Comparison of ENCODE assay signal across 9 cellular contexts in the genomic region with DNA sequence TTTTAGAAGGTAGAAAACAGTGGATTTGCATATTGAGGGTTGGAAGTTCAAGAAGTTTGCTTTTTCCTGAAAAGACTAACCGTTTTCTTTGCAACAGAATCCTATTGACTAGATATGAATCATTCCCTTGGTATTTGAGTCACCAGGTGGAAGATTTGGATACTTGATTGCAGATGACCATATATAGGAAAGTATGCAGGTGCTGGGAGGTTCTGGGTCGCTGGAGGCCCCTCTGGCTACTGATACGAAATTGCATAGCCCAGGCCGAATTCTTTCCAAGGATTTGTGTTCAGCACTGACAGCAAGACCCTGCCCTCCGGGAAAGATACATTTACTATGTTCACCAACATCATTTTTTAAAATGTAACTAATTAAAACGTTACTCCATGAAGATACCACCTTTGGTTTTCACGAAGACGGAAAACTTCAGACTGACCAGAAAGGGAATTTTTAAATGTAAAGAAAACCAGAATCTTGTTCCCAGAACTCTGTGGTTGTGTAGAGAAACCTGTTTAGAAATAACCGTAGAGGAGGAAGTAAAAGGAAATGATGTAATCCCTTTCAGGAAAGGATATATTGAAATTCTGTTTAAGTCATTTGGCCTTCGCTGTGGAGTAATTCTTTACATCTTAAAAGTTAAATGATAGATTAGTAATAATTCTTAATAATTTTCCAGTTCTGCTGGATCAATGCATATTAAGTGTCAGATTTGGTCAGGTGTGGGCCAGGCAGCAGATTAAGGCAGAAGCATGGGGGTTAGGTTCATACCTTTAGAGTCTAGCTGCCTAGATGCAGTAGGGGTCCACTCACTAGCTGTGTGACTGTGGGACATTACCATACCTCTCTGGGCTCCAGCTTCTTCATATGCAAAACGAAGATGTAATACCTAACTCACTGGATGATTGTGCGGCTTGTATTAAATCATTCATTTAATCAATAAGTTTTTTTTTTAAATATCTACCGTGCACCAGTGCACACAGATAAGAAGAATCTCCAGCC. TPM values are rescaled to one million over a fixed set of nuclear protein-coding genes. Genes with fewer than 3 reads are reported as not detected.
A peak's percentile ranks its signal among the peaks of the same experiment; 100 is the strongest.
DNase-seq lines count a peak whose midpoint lies in the region; ATAC-seq and TF ChIP-seq lines count a peak whose summit lies in the region.
"Had no signal": no experiment of that assay in that cellular context is flagged by ENCODE, and none has a peak within 500 bp of the region (broad histone marks: within the 10 kb centered on the region; RNA-seq: fewer than 3 reads in every experiment).

No MANE protein-coding gene starts in this region.

- TF ChIP-seq POLR2A in upper lobe of left lung (IDR thresholded peaks at IDR 0.05): no peak

- 42 to 56% methylated on average over 13 of the region's 13 CpGs for WGBS in upper lobe of left lung, 2 donors

- H3K27me3 ChIP-seq in left ventricle myocardium inferior (ENCODE audit: low read depth) (no peaks in the 10 kb centered on the region), upper lobe of left lung (no peaks in the 10 kb centered on the region)

- intact Hi-C loops in left ventricle myocardium inferior (cut with micrococcal nuclease): no loop called here
- intact Hi-C loops in Right ventricle myocardium superior (cut with DNase I): no loop called here
- intact Hi-C loops in activated T-helper 1 cell treated with anti-CD3 and anti-CD28 coated beads, Interleukin-12 subunit alpha, Interleukin-12 subunit beta, Interleukin-2, Interleukin-4 antibody, amounts not matched to agents 30 ng/mL and 10 ng/mL and 1 ng/mL, durations not matched to agents 14 hours and 24 hours and 36 hours (cut with micrococcal nuclease): loop anchor here (1.0 to 5.0 kb wide), 4 partner anchors 9 to 385 kb away; a partner anchor contains a TSS

- DNase-seq in left ventricle myocardium inferior (no peak), Right ventricle myocardium superior (no peak), kidney tubule cell (ENCODE audit: low spot score) (peak; percentile 97), upper lobe of left lung (no peak), NCI-H2227 (lab: John Stamatoyannopoulos, UW; ENCODE audit: unreplicated experiment) (no peak)
- DNase-seq in activated T-helper 1 cell treated with anti-CD3 and anti-CD28 coated beads, Interleukin-12 subunit alpha, Interleukin-12 subunit beta, Interleukin-2, Interleukin-4 antibody, amounts not matched to agents 30 ng/mL and 10 ng/mL and 1 ng/mL, durations not matched to agents 14 hours and 24 hours and 36 hours (ENCODE audit: low spot score): no peak
- DNase-seq in effector memory CD8-positive, alpha-beta T cell: no peak

- H3K36me3 ChIP-seq in left ventricle myocardium inferior (peaks cover 5% of the 10 kb centered on the region), upper lobe of left lung (peaks cover 0 to 14% (median 2%) of the 10 kb centered on the region in 4 donors)

- peak overlapping the region; percentile 63 for H3K27ac Mint-ChIP-seq in activated T-helper 1 cell treated with anti-CD3 and anti-CD28 coated beads, Interleukin-12 subunit alpha, Interleukin-12 subunit beta, Interleukin-2, Interleukin-4 antibody, amounts not matched to agents 30 ng/mL and 10 ng/mL and 1 ng/mL, durations not matched to agents 14 hours and 24 hours and 36 hours
- H3K27ac Mint-ChIP-seq in effector memory CD8-positive, alpha-beta T cell: no peak overlapping the region

- peaks cover 29% of the 10 kb centered on the region for H3K4me1 Mint-ChIP-seq in activated T-helper 1 cell treated with anti-CD3 and anti-CD28 coated beads, Interleukin-12 subunit alpha, Interleukin-12 subunit beta, Interleukin-2, Interleukin-4 antibody, amounts not matched to agents 30 ng/mL and 10 ng/mL and 1 ng/mL, durations not matched to agents 14 hours and 24 hours and 36 hours (ENCODE audit: low read depth)
- peaks cover 4% of the 10 kb centered on the region in 2 donors for H3K4me1 Mint-ChIP-seq in effector memory CD8-positive, alpha-beta T cell (ENCODE audit: low read depth in 2 of 2)

- no peak for ATAC-seq in Right ventricle myocardium superior (ENCODE audit: poor library complexity)
- peak; percentile 62 to 64 for ATAC-seq in upper lobe of left lung (ENCODE audit: low FRiP score in 2 of 2)
- no peak for ATAC-seq in effector memory CD8-positive, alpha-beta T cell (replicated peaks)
- no peak for ATAC-seq in GM18907 (IDR thresholded peaks at IDR 0.05; ENCODE audit: unreplicated experiment)

- H3K4me3 ChIP-seq in left ventricle myocardium inferior (peak overlapping the region; percentile 71), upper lobe of left lung (peak overlapping the region; percentile 14 to 63 (median 58))

- no peaks in the 10 kb centered on the region for H3K9me3 ChIP-seq in left ventricle myocardium inferior (replicated peaks)
- H3K9me3 ChIP-seq in upper lobe of left lung: no peaks in the 10 kb centered on the region

- TF ChIP-seq CTCF in left ventricle myocardium inferior (IDR thresholded peaks at IDR 0.05; ENCODE audit: borderline replicate concordance) (no peak), upper lobe of left lung (IDR thresholded peaks at IDR 0.05) (no peak)

- peaks cover 34% of the 10 kb centered on the region for H3K36me3 Mint-ChIP-seq in activated T-helper 1 cell treated with anti-CD3 and anti-CD28 coated beads, Interleukin-12 subunit alpha, Interleukin-12 subunit beta, Interleukin-2, Interleukin-4 antibody, amounts not matched to agents 30 ng/mL and 10 ng/mL and 1 ng/mL, durations not matched to agents 14 hours and 24 hours and 36 hours (ENCODE audit: low read depth)
- H3K36me3 Mint-ChIP-seq in effector memory CD8-positive, alpha-beta T cell (ENCODE audit: insufficient read depth): no peaks in the 10 kb centered on the region

- no peak for TF ChIP-seq EP300 in upper lobe of left lung (IDR thresholded peaks at IDR 0.05)

- peaks cover 19% of the 10 kb centered on the region for H3K9me3 Mint-ChIP-seq in activated T-helper 1 cell treated with anti-CD3 and anti-CD28 coated beads, Interleukin-12 subunit alpha, Interleukin-12 subunit beta, Interleukin-2, Interleukin-4 antibody, amounts not matched to agents 30 ng/mL and 10 ng/mL and 1 ng/mL, durations not matched to agents 14 hours and 24 hours and 36 hours
- H3K9me3 Mint-ChIP-seq in effector memory CD8-positive, alpha-beta T cell: no peaks in the 10 kb centered on the region
- H3K9me3 Mint-ChIP-seq: central memory CD8-positive, alpha-beta T cell had no signal

- peaks cover 18% of the 10 kb centered on the region for H3K27me3 Mint-ChIP-seq in activated T-helper 1 cell treated with anti-CD3 and anti-CD28 coated beads, Interleukin-12 subunit alpha, Interleukin-12 subunit beta, Interleukin-2, Interleukin-4 antibody, amounts not matched to agents 30 ng/mL and 10 ng/mL and 1 ng/mL, durations not matched to agents 14 hours and 24 hours and 36 hours (ENCODE audit: insufficient read depth)
- peaks cover 41 to 43% of the 10 kb centered on the region in 2 donors for H3K27me3 Mint-ChIP-seq in effector memory CD8-positive, alpha-beta T cell

- peak overlapping the region; percentile 78 for H3K4me3 Mint-ChIP-seq in activated T-helper 1 cell treated with anti-CD3 and anti-CD28 coated beads, Interleukin-12 subunit alpha, Interleukin-12 subunit beta, Interleukin-2, Interleukin-4 antibody, amounts not matched to agents 30 ng/mL and 10 ng/mL and 1 ng/mL, durations not matched to agents 14 hours and 24 hours and 36 hours
- no peak overlapping the region for H3K4me3 Mint-ChIP-seq in effector memory CD8-positive, alpha-beta T cell
- H3K4me3 Mint-ChIP-seq: central memory CD8-positive, alpha-beta T cell had no signal

- H3K4me1 ChIP-seq in left ventricle myocardium inferior (peaks cover 35% of the 10 kb centered on the region), upper lobe of left lung (peaks cover 11 to 36% (median 30%) of the 10 kb centered on the region in 4 donors)

- peak overlapping the region; percentile 92 for H3K27ac ChIP-seq in left ventricle myocardium inferior (replicated peaks)
- peak overlapping the region; percentile 87 to 92 (median 92) for H3K27ac ChIP-seq in upper lobe of left lung

RNA-seq across cellular contexts. Expression of a gene that starts 1.1 kb away (rescaled TPM):
- 34.5 TPM for total RNA-seq in left ventricle myocardium inferior
- total RNA-seq in Right ventricle myocardium superior: 41.4 TPM
- 8.1 and 9.2 TPM in 2 replicates for total RNA-seq in activated T-helper 1 cell treated with anti-CD3 and anti-CD28 coated beads, Interleukin-12 subunit alpha, Interleukin-12 subunit beta, Interleukin-2, Interleukin-4 antibody, amounts not matched to agents 30 ng/mL and 10 ng/mL and 1 ng/mL, durations not matched to agents 14 hours and 24 hours and 36 hours
- 100 to 1,000 TPM; 113 to 484 (median 269) TPM for total RNA-seq in upper lobe of left lung

Comparison
In these comparisons a context has a peak if more than half of its experiments do, and no peak if none do; other contexts are left out.
1. ATAC-seq: peak in upper lobe of left lung (2 of 2); none in Right ventricle myocardium superior (single experiment), effector memory CD8-positive, alpha-beta T cell (single experiment) and GM18907 (single experiment).